Comparison of ENCODE assay signal across 1 cellular context in the genomic region with DNA sequence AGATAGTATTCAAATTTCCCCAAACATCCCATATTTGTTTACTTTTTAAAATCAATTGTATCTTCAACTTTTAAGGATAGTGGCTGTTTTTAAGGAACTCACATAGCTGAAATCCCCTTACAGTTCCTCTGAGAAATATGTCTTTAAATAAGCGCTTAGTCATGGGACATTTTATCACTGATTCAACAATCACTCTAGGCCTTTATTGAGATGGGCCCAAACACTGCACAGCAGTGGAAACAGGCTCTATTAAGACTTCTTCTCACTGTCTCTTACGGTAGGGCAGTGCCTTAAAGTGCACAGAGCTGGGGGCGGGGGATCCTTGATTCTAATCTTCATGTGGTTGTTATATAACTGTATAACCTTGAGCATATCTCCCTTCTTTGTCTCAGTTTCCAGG.
TF ChIP-seq lines count a peak whose summit lies in the region.

No MANE protein-coding gene starts in this region.

TF ChIP-seq in HCT116, 20 proteins besides CTCF, POLR2A, EP300 and RAD21 (continued from another document):
- TF ChIP-seq, protein P1, sequence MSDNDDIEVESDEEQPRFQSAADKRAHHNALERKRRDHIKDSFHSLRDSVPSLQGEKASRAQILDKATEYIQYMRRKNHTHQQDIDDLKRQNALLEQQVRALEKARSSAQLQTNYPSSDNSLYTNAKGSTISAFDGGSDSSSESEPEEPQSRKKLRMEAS (IDR thresholded peaks at IDR 0.05), result no peak
- TF ChIP-seq, protein P2, sequence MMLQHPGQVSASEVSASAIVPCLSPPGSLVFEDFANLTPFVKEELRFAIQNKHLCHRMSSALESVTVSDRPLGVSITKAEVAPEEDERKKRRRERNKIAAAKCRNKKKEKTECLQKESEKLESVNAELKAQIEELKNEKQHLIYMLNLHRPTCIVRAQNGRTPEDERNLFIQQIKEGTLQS (IDR thresholded peaks at IDR 0.05), result no peak
